In the genomic region with DNA sequence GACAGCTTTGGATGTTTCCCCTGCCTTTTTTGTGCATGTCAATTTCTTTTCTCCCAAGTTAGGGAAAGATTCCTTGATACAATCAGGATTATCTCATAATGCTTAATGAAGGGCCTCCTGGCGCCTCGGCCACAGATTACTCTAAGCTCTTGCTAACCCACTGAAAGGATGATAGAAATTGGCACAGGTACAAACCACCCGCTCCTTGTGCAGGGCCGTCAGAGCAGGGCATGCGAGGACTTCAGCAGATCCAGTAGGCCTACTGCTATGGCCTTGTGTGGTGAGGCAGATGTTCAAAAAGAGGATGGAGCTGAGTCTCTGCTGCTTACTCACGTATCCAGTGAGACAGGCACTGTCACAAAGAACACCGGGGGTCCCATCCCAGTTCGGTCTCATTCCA, we compare ENCODE assay signal across 23 cellular contexts.
DNase-seq lines count a peak whose midpoint lies in the region; ATAC-seq and TF ChIP-seq lines count a peak whose summit lies in the region.
"Had no signal": no experiment of that assay in that cellular context is flagged by ENCODE, and none has a peak within 500 bp of the region (broad histone marks: within the 10 kb centered on the region; RNA-seq: fewer than 3 reads in every experiment).

No MANE protein-coding gene starts in this region.

- H3K27me3 ChIP-seq in GM23248 (replicated peaks; ENCODE audit: insufficient read depth), result no peaks in the 10 kb centered on the region; the same call in none of the 2 replicates
- H3K27me3 ChIP-seq in upper lobe of right lung, result peaks cover 19% of the 10 kb centered on the region

- H3K4me1 ChIP-seq in GM23248 (ENCODE audit: insufficient read depth) (no peaks in the 10 kb centered on the region), upper lobe of right lung (no peaks in the 10 kb centered on the region)

- H3K27ac Mint-ChIP-seq in activated CD4-positive, alpha-beta T cell treated with anti-CD3 and anti-CD28 coated beads, Interleukin-2, amount 10 ng/mL, durations not matched to agents 24 days and 14 days, result no peak overlapping the region
- H3K27ac Mint-ChIP-seq: H9 had no signal

- no peaks in the 10 kb centered on the region for H3K9me2 ChIP-seq in GM23248 (ENCODE audit: insufficient read depth)

- no peak for TF ChIP-seq CTCF in upper lobe of right lung (IDR thresholded peaks at IDR 0.05)

- no peaks in the 10 kb centered on the region for H3K9me3 Mint-ChIP-seq in activated CD4-positive, alpha-beta T cell treated with anti-CD3 and anti-CD28 coated beads, Interleukin-2, amount 10 ng/mL, durations not matched to agents 24 days and 14 days

- H3K9ac ChIP-seq in GM23248, result no peak overlapping the region

- H3K36me3 ChIP-seq in GM23248 (ENCODE audit: low read depth) (no peaks in the 10 kb centered on the region), upper lobe of right lung (no peaks in the 10 kb centered on the region)

- no peak for ATAC-seq in upper lobe of right lung
- ATAC-seq: Panc1 had no signal

- no peak overlapping the region for H3K4me2 ChIP-seq in GM23248 (ENCODE audit: unreplicated experiment)

- intact Hi-C loops in upper lobe of right lung (cut with DNase I), result no loop called here
- intact Hi-C loops in activated CD4-positive, alpha-beta T cell treated with anti-CD3 and anti-CD28 coated beads, Interleukin-2, amount 10 ng/mL, durations not matched to agents 24 days and 14 days (cut with micrococcal nuclease), result no loop called here

- H3K36me3 Mint-ChIP-seq in activated CD4-positive, alpha-beta T cell treated with anti-CD3 and anti-CD28 coated beads, Interleukin-2, amount 10 ng/mL, durations not matched to agents 24 days and 14 days (ENCODE audit: low read depth), result no peaks in the 10 kb centered on the region

- H4K20me1 ChIP-seq in GM23248 (ENCODE audit: insufficient read depth), result no peaks in the 10 kb centered on the region

- H3K27ac ChIP-seq in GM23248, result no peak overlapping the region
- no peak overlapping the region for H3K27ac ChIP-seq in upper lobe of right lung
- H3K27ac ChIP-seq: RWPE1 had no signal

- H3K4me3 Mint-ChIP-seq in activated CD4-positive, alpha-beta T cell treated with anti-CD3 and anti-CD28 coated beads, Interleukin-2, amount 10 ng/mL, durations not matched to agents 24 days and 14 days, result no peak overlapping the region
- H3K4me3 Mint-ChIP-seq: H9 had no signal

- in situ Hi-C loops in GM23248 (cut with MboI), result no loop called here

- no peak overlapping the region for H3K4me3 ChIP-seq in GM23248
- H3K4me3 ChIP-seq in upper lobe of right lung, result no peak overlapping the region

- DNase-seq in D341Med (ENCODE audit: low spot score) (peak; percentile 89), GM23248 (peak; percentile 9), NCI-H82 treated with DMSO at 0.1 percent for 48 hours (lab: John Stamatoyannopoulos, UW; ENCODE audit: unreplicated experiment) (peak; percentile 91), upper lobe of right lung (peak; percentile 32), GM03348 (ENCODE audit: low spot score) (no peak), GM19240 (ENCODE audit: insufficient read length, low spot score) (no peak)
- DNase-seq in activated CD4-positive, alpha-beta T cell treated with anti-CD3 and anti-CD28 coated beads, Interleukin-2, amount 10 ng/mL, durations not matched to agents 24 days and 14 days, result no peak
- DNase-seq: 8988T; ACHN; Calu3; DMS53; H9; KBM-7; NCI-H2081; NCI-H2171; NCI-H226; NCI-H510A; NCI-H748 treated with DMSO at 0.1 percent for 48 hours; NK-92 treated with Interleukin-12 subunit alpha and Interleukin-12 subunit beta, amount 100 ng/mL, for 24 hours; SHP77; T-helper 1 cell had no signal

- no peaks in the 10 kb centered on the region for H3K79me2 ChIP-seq in GM23248 (ENCODE audit: insufficient read depth)

- H3K4me1 Mint-ChIP-seq in activated CD4-positive, alpha-beta T cell treated with anti-CD3 and anti-CD28 coated beads, Interleukin-2, amount 10 ng/mL, durations not matched to agents 24 days and 14 days, result peaks cover 4% of the 10 kb centered on the region

- H3K27me3 Mint-ChIP-seq in activated CD4-positive, alpha-beta T cell treated with anti-CD3 and anti-CD28 coated beads, Interleukin-2, amount 10 ng/mL, durations not matched to agents 24 days and 14 days, result peaks cover 7% of the 10 kb centered on the region

- no peak overlapping the region for H2AFZ ChIP-seq in GM23248

- WGBS in GM23248 (ENCODE audit: low coverage in 1 of 2, low lambda C conversion rate in 2 of 2, missing lambda C conversion rate in 2 of 2), 2 experiments, result 3 to 5% methylated on average over 8 of the region's 8 CpGs

- H3F3A ChIP-seq in GM23248 (ENCODE audit: insufficient read depth), result no peaks in the 10 kb centered on the region

- H3K9me3 ChIP-seq in GM23248 (ENCODE audit: low read depth) (no peaks in the 10 kb centered on the region), upper lobe of right lung (no peaks in the 10 kb centered on the region)

Comparison
In these comparisons a context has a peak if more than half of its experiments do, and no peak if none do; other contexts are left out.
1. DNase-seq: peak in D341Med (single experiment), GM23248 (single experiment), NCI-H82 treated with DMSO at 0.1 percent for 48 hours (single experiment) and upper lobe of right lung (single experiment); none in GM03348 (single experiment), activated CD4-positive, alpha-beta T cell treated with anti-CD3 and anti-CD28 coated beads, Interleukin-2, amount 10 ng/mL, durations not matched to agents 24 days and 14 days (single experiment) and GM19240 (single experiment).